In the genomic region with DNA sequence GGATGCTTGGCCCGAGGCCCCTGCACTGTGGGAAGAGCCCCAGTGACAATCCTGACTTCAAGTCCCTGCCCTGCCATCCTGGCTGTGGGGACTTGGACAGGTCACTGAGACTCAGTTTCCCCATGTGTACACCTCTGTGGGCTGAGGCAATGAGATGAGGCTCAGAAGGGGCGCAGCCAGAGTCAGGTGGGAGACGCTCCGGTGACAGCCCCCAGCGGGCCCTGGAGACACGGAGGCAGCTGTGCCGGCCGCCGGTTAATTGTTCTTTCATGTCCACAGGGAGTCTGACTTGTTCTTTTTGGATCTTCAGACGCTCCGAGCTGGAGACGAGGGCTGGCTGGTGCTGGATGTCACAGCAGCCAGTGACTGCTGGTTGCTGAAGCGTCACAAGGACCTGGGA, we compare ENCODE assay signal across 3 cellular contexts. TPM values are rescaled to one million over a fixed set of nuclear protein-coding genes. Genes with fewer than 3 reads are reported as not detected.
"Had no signal": no experiment of that assay in that cellular context is flagged by ENCODE, and none has a peak within 500 bp of the region (broad histone marks: within the 10 kb centered on the region; RNA-seq: fewer than 3 reads in every experiment).

No MANE protein-coding gene starts in this region.

RNA-seq across cellular contexts. Expression of a gene that starts 20.0 kb away (rescaled TPM):
- total RNA-seq: HepG2, HT1080, IMR-90 had no signal
- polyA plus RNA-seq: IMR-90 had no signal
